Comparison of ENCODE assay signal across 17 cellular contexts in genomic region chr9:27181381-27181780, GRCh38.
DNase-seq lines count a peak whose midpoint lies in the region; ATAC-seq and TF ChIP-seq lines count a peak whose summit lies in the region.
"Had no signal": no experiment of that assay in that cellular context is flagged by ENCODE, and none has a peak within 500 bp of the region (broad histone marks: within the 10 kb centered on the region; RNA-seq: fewer than 3 reads in every experiment).

No MANE protein-coding gene starts in this region.

- H3K27me3 Mint-ChIP-seq in natural killer cell (ENCODE audit: low read depth in 2 of 2) = no peaks in the 10 kb centered on the region
- H3K27me3 Mint-ChIP-seq: dendritic cell treated with granulocyte-macrophage colony-stimulating factor and Interleukin-4, amounts not matched to agents 40 ng/mL and 50 ng/mL, for 4 days had no signal

- DNase-seq in GM04503 (ENCODE audit: low read depth) (peak; percentile 5), NCI-H2171 (lab: John Stamatoyannopoulos, UW) (peak; percentile 2), choroid plexus epithelial cell (ENCODE audit: low read depth) (peak; percentile 74), left colon (no peak), coronary artery (ENCODE audit: low spot score) (no peak), natural killer cell (no peak), NCI-H146 treated with DMSO at 0.1 percent for 48 hours (lab: John Stamatoyannopoulos, UW; ENCODE audit: unreplicated experiment) (no peak), DMS 273 (lab: John Stamatoyannopoulos, UW; ENCODE audit: unreplicated experiment) (no peak)
- DNase-seq: activated CD8-positive, alpha-beta memory T cell treated with anti-CD3 and anti-CD28 coated beads for 24 hours; amniotic stem cell; lower lobe of right lung; NCI-H2081 treated with DMSO at 0.1 percent for 48 hours; NCI-H69 had no signal

- H3K4me3 Mint-ChIP-seq in natural killer cell = no peak overlapping the region
- H3K4me3 Mint-ChIP-seq: dendritic cell treated with granulocyte-macrophage colony-stimulating factor and Interleukin-4, amounts not matched to agents 40 ng/mL and 50 ng/mL, for 4 days; nephron had no signal

- H3K4me3 ChIP-seq in choroid plexus epithelial cell (ENCODE audit: low read depth, low read length) (no peak overlapping the region), coronary artery (no peak overlapping the region)
- H3K4me3 ChIP-seq: lower lobe of right lung had no signal

- no peak overlapping the region for H3K27ac Mint-ChIP-seq in natural killer cell
- H3K27ac Mint-ChIP-seq: activated T-helper 2 cell treated with anti-CD3 and anti-CD28 coated beads, Interferon-gamma antibody, Interleukin-2, Interleukin-4, amounts not matched to agents 10 μg/mL and 5 μg/mL and 100 μg/mL, durations not matched to agents 14 hours and 24 hours and 36 hours; dendritic cell treated with granulocyte-macrophage colony-stimulating factor and Interleukin-4, amounts not matched to agents 40 ng/mL and 50 ng/mL, for 4 days; nephron had no signal

- TF ChIP-seq CTCF in choroid plexus epithelial cell (conservative IDR thresholded peaks at IDR 0.05; ENCODE audit: low read depth, low read length) (no peak), coronary artery (IDR thresholded peaks at IDR 0.05) (no peak), natural killer cell (IDR thresholded peaks at IDR 0.05) (no peak)

- no peak overlapping the region for H3K27ac ChIP-seq in coronary artery
- H3K27ac ChIP-seq: lower lobe of right lung had no signal

- no peaks in the 10 kb centered on the region for H3K36me3 Mint-ChIP-seq in natural killer cell

- intact Hi-C loops in left colon (cut with DNase I, micrococcal nuclease) = no loop called here
- intact Hi-C loops in natural killer cell (cut with micrococcal nuclease) = no loop called here

- H3K4me1 Mint-ChIP-seq in natural killer cell = no peaks in the 10 kb centered on the region

- H3K9me3 Mint-ChIP-seq in natural killer cell = peaks cover 5 to 7% of the 10 kb centered on the region in 2 donors

- ATAC-seq in left colon (peak; percentile 71), natural killer cell (no peak)
- ATAC-seq: lower lobe of right lung, Panc1 had no signal

Comparison
In these comparisons a context has a peak if more than half of its experiments do, and no peak if none do; other contexts are left out.
1. DNase-seq: peak in GM04503 (single experiment), NCI-H2171 (single experiment) and choroid plexus epithelial cell (single experiment); none in left colon (0 of 2), coronary artery (single experiment), natural killer cell (single experiment), NCI-H146 treated with DMSO at 0.1 percent for 48 hours (single experiment) and DMS 273 (single experiment).